ENCODE assay signal across 5 cellular contexts in genomic region chr10:131219584-131219886, GRCh38.
"Had no signal": no experiment of that assay in that cellular context is flagged by ENCODE, and none has a peak within 500 bp of the region (broad histone marks: within the 10 kb centered on the region; RNA-seq: fewer than 3 reads in every experiment).

No MANE protein-coding gene starts in this region.

- H3K36me3 ChIP-seq: HAP-1 had no signal

- DNase-seq: HFFc6, KBM-7 had no signal

- H3K4me3 ChIP-seq: GM23338, HAP-1 had no signal

- H3K4me2 ChIP-seq: GM23338 had no signal

- H3K9me3 ChIP-seq: HAP-1 had no signal

- H2AFZ ChIP-seq: GM23338 had no signal

- H3K4me1 ChIP-seq: HAP-1 had no signal

- H3K27ac ChIP-seq: HL-60 had no signal
